Comparison of ENCODE assay signal across 9 cellular contexts in the genomic region with DNA sequence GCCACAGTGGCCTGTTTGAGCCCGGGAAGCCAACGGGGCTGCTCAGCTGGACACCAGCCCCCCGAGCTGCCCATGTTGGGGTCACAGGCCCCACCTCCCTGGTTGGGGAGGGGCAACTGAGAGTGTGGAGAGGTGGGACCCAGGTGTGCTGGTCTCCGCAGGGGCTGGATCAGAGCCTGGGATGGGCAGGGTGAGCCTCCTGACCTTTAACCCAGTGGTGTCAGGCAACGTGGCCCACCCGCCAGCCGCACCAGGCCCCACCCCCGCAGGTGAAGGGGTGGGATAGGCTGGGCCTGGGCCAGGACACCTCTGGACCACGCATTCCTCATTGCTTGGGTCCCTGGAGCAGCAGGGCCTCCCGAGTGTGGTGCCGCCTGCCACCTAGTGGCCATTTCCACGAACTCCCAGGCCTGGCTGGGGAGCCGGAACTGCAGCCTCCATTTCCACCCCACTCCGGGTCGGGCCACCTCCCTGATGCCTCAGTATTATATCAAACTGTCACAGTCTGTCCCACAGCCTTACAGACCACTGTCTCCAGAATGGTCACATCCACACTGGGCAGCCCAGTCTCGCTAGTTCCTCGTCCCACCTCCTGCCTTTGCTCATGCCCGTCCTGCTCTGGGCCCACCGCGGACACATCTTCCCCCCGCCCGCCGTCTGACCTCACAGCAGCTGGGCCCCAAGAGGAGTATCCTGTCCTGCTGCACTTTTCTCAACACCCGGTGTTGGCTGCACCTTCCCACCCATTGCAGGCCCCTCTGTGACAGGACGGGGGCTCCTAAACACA. TPM values are rescaled to one million over a fixed set of nuclear protein-coding genes. Genes with fewer than 3 reads are reported as not detected.
DNase-seq lines count a peak whose midpoint lies in the region; ATAC-seq and TF ChIP-seq lines count a peak whose summit lies in the region.
"Had no signal": no experiment of that assay in that cellular context is flagged by ENCODE, and none has a peak within 500 bp of the region (broad histone marks: within the 10 kb centered on the region; RNA-seq: fewer than 3 reads in every experiment).

No MANE protein-coding gene starts in this region.

- no peak overlapping the region for H3K4me3 Mint-ChIP-seq in activated CD8-positive, alpha-beta memory T cell treated with anti-CD3 and anti-CD28 coated beads, Interleukin-2, amount 10 ng/mL, durations not matched to agents 7 days and 5 days
- no peak overlapping the region for H3K4me3 Mint-ChIP-seq in endothelial cell (ENCODE audit: unreplicated experiment)
- H3K4me3 Mint-ChIP-seq: activated naive CD8-positive, alpha-beta T cell had no signal

- ATAC-seq in HG02610 (IDR thresholded peaks at IDR 0.05; ENCODE audit: unreplicated experiment) = peak; percentile 60
- peak; percentile 99 for ATAC-seq in activated CD8-positive, alpha-beta memory T cell treated with anti-CD3 and anti-CD28 coated beads, Interleukin-2, amount 10 ng/mL, durations not matched to agents 7 days and 5 days
- no peak for ATAC-seq in HG02884 (IDR thresholded peaks at IDR 0.05; ENCODE audit: unreplicated experiment)

- no peaks in the 10 kb centered on the region for H3K9me3 Mint-ChIP-seq in activated CD8-positive, alpha-beta memory T cell treated with anti-CD3 and anti-CD28 coated beads, Interleukin-2, amount 10 ng/mL, durations not matched to agents 7 days and 5 days (ENCODE audit: low read depth)
- no peaks in the 10 kb centered on the region for H3K9me3 Mint-ChIP-seq in endothelial cell (ENCODE audit: unreplicated experiment)

- peak; percentile 90 for TF ChIP-seq CTCF in endothelial cell (IDR thresholded peaks at IDR 0.05; ENCODE audit: unreplicated experiment)

- H3K27ac Mint-ChIP-seq in activated CD8-positive, alpha-beta memory T cell treated with anti-CD3 and anti-CD28 coated beads, Interleukin-2, amount 10 ng/mL, durations not matched to agents 7 days and 5 days = no peak overlapping the region
- no peak overlapping the region for H3K27ac Mint-ChIP-seq in endothelial cell (ENCODE audit: unreplicated experiment)
- H3K27ac Mint-ChIP-seq: activated naive CD8-positive, alpha-beta T cell had no signal

- peak; percentile 49 for DNase-seq in DMS53 treated with DMSO at 0.1 percent for 48 hours (lab: John Stamatoyannopoulos, UW; ENCODE audit: unreplicated experiment)
- peak; percentile 53 for DNase-seq in NOMO-1 treated with DMSO at 0.1 percent for 48 hours (lab: John Stamatoyannopoulos, UW; ENCODE audit: unreplicated experiment)
- peak; percentile 85 for DNase-seq in activated CD8-positive, alpha-beta memory T cell treated with anti-CD3 and anti-CD28 coated beads, Interleukin-2, amount 10 ng/mL, durations not matched to agents 7 days and 5 days
- DNase-seq in endothelial cell (ENCODE audit: low spot score) = peak; percentile 87
- peak; percentile 40 for DNase-seq in middle frontal gyrus (ENCODE audit: extremely low spot score, low spot score)
- DNase-seq in stimulated activated CD8-positive, alpha-beta memory T cell treated with anti-CD3 and anti-CD28 coated beads, Interleukin-2, amount 100 ng/mL, for 1 hour (ENCODE audit: low read depth in 2 of 2) = peak; percentile 44 to 59

- CTCF ChIA-PET in activated CD8-positive, alpha-beta memory T cell treated with anti-CD3 and anti-CD28 coated beads, Interleukin-2, amount 10 ng/mL, durations not matched to agents 7 days and 5 days (lab: Charles Lee) = interaction anchor here (2.4 kb wide), 1 partner anchor 190 kb away, joined by 7 read pairs; no protein-coding TSS in a partner anchor

- H3K27me3 Mint-ChIP-seq in activated CD8-positive, alpha-beta memory T cell treated with anti-CD3 and anti-CD28 coated beads, Interleukin-2, amount 10 ng/mL, durations not matched to agents 7 days and 5 days = no peaks in the 10 kb centered on the region
- H3K27me3 Mint-ChIP-seq in endothelial cell (ENCODE audit: unreplicated experiment) = peaks cover 3% of the 10 kb centered on the region
- H3K27me3 Mint-ChIP-seq: activated naive CD8-positive, alpha-beta T cell had no signal

- no peaks in the 10 kb centered on the region for H3K36me3 Mint-ChIP-seq in activated CD8-positive, alpha-beta memory T cell treated with anti-CD3 and anti-CD28 coated beads, Interleukin-2, amount 10 ng/mL, durations not matched to agents 7 days and 5 days
- H3K36me3 Mint-ChIP-seq in endothelial cell (ENCODE audit: low read depth, unreplicated experiment) = peaks cover 17% of the 10 kb centered on the region

- peaks cover 4% of the 10 kb centered on the region for H3K4me1 Mint-ChIP-seq in activated CD8-positive, alpha-beta memory T cell treated with anti-CD3 and anti-CD28 coated beads, Interleukin-2, amount 10 ng/mL, durations not matched to agents 7 days and 5 days
- H3K4me1 Mint-ChIP-seq in endothelial cell (ENCODE audit: unreplicated experiment) = peaks cover 4% of the 10 kb centered on the region

RNA-seq across cellular contexts. Expression of a gene that starts 13.3 kb away (rescaled TPM):
- total RNA-seq in activated CD8-positive, alpha-beta memory T cell treated with anti-CD3 and anti-CD28 coated beads, Interleukin-2, amount 10 ng/mL, durations not matched to agents 7 days and 5 days = 100 to 1,000 TPM; 116 to 121 TPM
- 115 TPM for total RNA-seq in endothelial cell (ENCODE audit: unreplicated experiment)
